Comparison of ENCODE assay signal across 25 cellular contexts in genomic region chr18:13176847-13177246, GRCh38. TPM values are rescaled to one million over a fixed set of nuclear protein-coding genes. Genes with fewer than 3 reads are reported as not detected.
A peak's percentile ranks its signal among the peaks of the same experiment; 100 is the strongest.
DNase-seq lines count a peak whose midpoint lies in the region; ATAC-seq, FAIRE-seq and TF ChIP-seq lines count a peak whose summit lies in the region.
"Had no signal": no experiment of that assay in that cellular context is flagged by ENCODE, and none has a peak within 500 bp of the region (broad histone marks: within the 10 kb centered on the region; RNA-seq: fewer than 3 reads in every experiment).

No MANE protein-coding gene starts in this region.

- H4K8ac ChIP-seq in neuronal stem cell (ENCODE audit: low read depth, low read length) = no peak overlapping the region

- H3K4me3 Mint-ChIP-seq in activated CD8-positive, alpha-beta memory T cell treated with anti-CD3 and anti-CD28 coated beads, Interleukin-2, amount 10 ng/mL, durations not matched to agents 7 days and 5 days = peak overlapping the region; percentile 64
- no peak overlapping the region for H3K4me3 Mint-ChIP-seq in chondrocyte (ENCODE audit: unreplicated experiment)
- H3K4me3 Mint-ChIP-seq: endodermal cell, H9, nephron, WTC11 had no signal

- H3K4me1 Mint-ChIP-seq in activated CD8-positive, alpha-beta memory T cell treated with anti-CD3 and anti-CD28 coated beads, Interleukin-2, amount 10 ng/mL, durations not matched to agents 7 days and 5 days = peaks cover 33% of the 10 kb centered on the region
- peaks cover 10% of the 10 kb centered on the region for H3K4me1 Mint-ChIP-seq in chondrocyte (ENCODE audit: low read depth)

- H3K14ac ChIP-seq in neuronal stem cell (ENCODE audit: low read length) = no peak overlapping the region

- H3F3A ChIP-seq in OCI-LY1 (ENCODE audit: insufficient read depth, low read length) = no peaks in the 10 kb centered on the region

- H3K79me2 ChIP-seq in OCI-LY1 (ENCODE audit: insufficient read depth, low read length) = no peaks in the 10 kb centered on the region

- no peak for TF ChIP-seq CTCF in OCI-LY1 (IDR thresholded peaks at IDR 0.05; ENCODE audit: low read length)
- TF ChIP-seq CTCF in kidney (IDR thresholded peaks at IDR 0.05; ENCODE audit: borderline replicate concordance, extremely low read depth, insufficient read depth) = no peak
- TF ChIP-seq CTCF in chondrocyte (IDR thresholded peaks at IDR 0.05) = no peak

- H2AFZ ChIP-seq in OCI-LY1 (ENCODE audit: low read length) (no peak overlapping the region), neuronal stem cell (ENCODE audit: low read length) (no peak overlapping the region)

- H4K91ac ChIP-seq in neuronal stem cell (ENCODE audit: low read depth, low read length, poor library complexity) = no peak overlapping the region

- ATAC-seq in activated CD8-positive, alpha-beta memory T cell treated with anti-CD3 and anti-CD28 coated beads, Interleukin-2, amount 10 ng/mL, durations not matched to agents 7 days and 5 days = peak; percentile 40
- ATAC-seq in HG02678 (IDR thresholded peaks at IDR 0.05; ENCODE audit: unreplicated experiment) = no peak
- ATAC-seq: A549, WTC11 had no signal

- H3K9ac ChIP-seq in OCI-LY1 (ENCODE audit: low read length) (no peak overlapping the region), kidney (ENCODE audit: low read length in 2 of 2) (no peak overlapping the region), neuronal stem cell (ENCODE audit: low read depth, low read length, poor library complexity) (no peak overlapping the region)

- no peak overlapping the region for H3K4ac ChIP-seq in neuronal stem cell (ENCODE audit: low read length)

- H3K4me3 ChIP-seq in OCI-LY1 (ENCODE audit: low read depth, low read length, poor library complexity, severe bottlenecking) = no peak overlapping the region
- H3K4me3 ChIP-seq in kidney (ENCODE audit: low read length in 2 of 2) = no peak overlapping the region
- H3K4me3 ChIP-seq in neuronal stem cell (ENCODE audit: low read length in 2 of 2) = no peak overlapping the region
- H3K4me3 ChIP-seq: A549, SJSA1, skin epidermis had no signal

- H3K9me2 ChIP-seq in OCI-LY1 (ENCODE audit: low read depth, low read length) = no peaks in the 10 kb centered on the region

- peak overlapping the region; percentile 73 for H3K18ac ChIP-seq in neuronal stem cell (ENCODE audit: low read length)

- no peaks in the 10 kb centered on the region for H3K9me3 Mint-ChIP-seq in activated CD8-positive, alpha-beta memory T cell treated with anti-CD3 and anti-CD28 coated beads, Interleukin-2, amount 10 ng/mL, durations not matched to agents 7 days and 5 days (ENCODE audit: low read depth)
- no peaks in the 10 kb centered on the region for H3K9me3 Mint-ChIP-seq in chondrocyte (ENCODE audit: low read depth)
- H3K9me3 Mint-ChIP-seq: endodermal cell, nephron, WTC11 had no signal

- H3K27ac Mint-ChIP-seq in activated CD8-positive, alpha-beta memory T cell treated with anti-CD3 and anti-CD28 coated beads, Interleukin-2, amount 10 ng/mL, durations not matched to agents 7 days and 5 days = peak overlapping the region; percentile 53
- H3K27ac Mint-ChIP-seq in chondrocyte (ENCODE audit: unreplicated experiment) = no peak overlapping the region
- H3K27ac Mint-ChIP-seq: endodermal cell, progenitor cell of endocrine pancreas, WTC11 had no signal

- H3K9me3 ChIP-seq in OCI-LY1 (ENCODE audit: low read length) (no peaks in the 10 kb centered on the region), kidney (ENCODE audit: control insufficient read depth in 1 of 2, low read length in 2 of 2) (no peaks in the 10 kb centered on the region), neuronal stem cell (replicated peaks in 1 of 2; ENCODE audit: control insufficient read depth in 2 of 2, insufficient read depth in 1 of 2, low read depth in 1 of 2, low read length in 2 of 2) (no peaks in the 10 kb centered on the region)
- H3K9me3 ChIP-seq: A549, SJSA1 had no signal

- H2BK12ac ChIP-seq in neuronal stem cell (ENCODE audit: low read length) = no peak overlapping the region

- H3K36me3 Mint-ChIP-seq in activated CD8-positive, alpha-beta memory T cell treated with anti-CD3 and anti-CD28 coated beads, Interleukin-2, amount 10 ng/mL, durations not matched to agents 7 days and 5 days = no peaks in the 10 kb centered on the region
- H3K36me3 Mint-ChIP-seq in chondrocyte (ENCODE audit: low read depth) = no peaks in the 10 kb centered on the region
- H3K36me3 Mint-ChIP-seq: WTC11 had no signal

- H3K27ac ChIP-seq in OCI-LY1 (ENCODE audit: low read depth, low read length, poor library complexity, severe bottlenecking) (no peak overlapping the region), kidney (ENCODE audit: low read depth in 2 of 2, low read length in 2 of 2) (no peak overlapping the region), neuronal stem cell (replicated peaks; ENCODE audit: low read length) (no peak overlapping the region)
- H3K27ac ChIP-seq: A549, SJSA1, skin epidermis had no signal

- peak overlapping the region; percentile 10 for H2AK5ac ChIP-seq in neuronal stem cell (ENCODE audit: low read depth, low read length)

- H2BK5ac ChIP-seq in neuronal stem cell (ENCODE audit: low read length) = no peak overlapping the region

- H2BK15ac ChIP-seq in neuronal stem cell (ENCODE audit: low read length) = no peak overlapping the region

- H3K4me1 ChIP-seq in OCI-LY1 (ENCODE audit: insufficient read depth, low read length, severe bottlenecking) (peaks cover 4% of the 10 kb centered on the region), kidney (ENCODE audit: control insufficient read depth in 1 of 2, insufficient read depth in 1 of 2, low read depth in 1 of 2, low read length in 2 of 2) (no peaks in the 10 kb centered on the region), neuronal stem cell (ENCODE audit: control insufficient read depth in 2 of 2, insufficient read depth in 1 of 2, low read depth in 1 of 2, low read length in 2 of 2) (peaks cover 0 to 2% of the 10 kb centered on the region in 2 donors)
- H3K4me1 ChIP-seq: A549, SJSA1 had no signal

- intact Hi-C loops in kidney (cut with DNase I) = no loop called here

- H3K23ac ChIP-seq in neuronal stem cell (ENCODE audit: low read depth, low read length, poor library complexity) = no peak overlapping the region

- no peak overlapping the region for H2BK120ac ChIP-seq in neuronal stem cell (ENCODE audit: low read depth, low read length)

- no peaks in the 10 kb centered on the region for H3K36me3 ChIP-seq in OCI-LY1 (ENCODE audit: insufficient read depth, low read length)
- H3K36me3 ChIP-seq in kidney (ENCODE audit: control insufficient read depth in 1 of 2, insufficient read depth in 2 of 2, low read length in 2 of 2) = no peaks in the 10 kb centered on the region
- no peaks in the 10 kb centered on the region for H3K36me3 ChIP-seq in neuronal stem cell (replicated peaks in 1 of 2; ENCODE audit: control insufficient read depth in 2 of 2, insufficient read depth in 2 of 2, low read length in 2 of 2)
- H3K36me3 ChIP-seq: SJSA1 had no signal

- WGBS in neuronal stem cell (ENCODE audit: extremely low coverage in 2 of 2, insufficient read length in 2 of 2, insufficient replicate concordance in 1 of 2), 2 donors = no CpG with 5 or more reads among the region's 13 CpGs

- H4K20me1 ChIP-seq in OCI-LY1 (ENCODE audit: insufficient read depth, low read length) = no peaks in the 10 kb centered on the region

- H3K79me1 ChIP-seq in neuronal stem cell (ENCODE audit: low read depth, low read length) = no peaks in the 10 kb centered on the region

- FAIRE-seq in kidney (lab: Jason Lieb, UNC) = no peak
- FAIRE-seq: A549 had no signal

- CTCF ChIA-PET in activated CD8-positive, alpha-beta memory T cell treated with anti-CD3 and anti-CD28 coated beads, Interleukin-2, amount 10 ng/mL, durations not matched to agents 7 days and 5 days (lab: Charles Lee) = interaction anchor here (0.9 to 1.5 kb wide), 2 partner anchors 8 to 17 kb away, joined by 3 read pairs; no protein-coding TSS in a partner anchor

- H3K4me2 ChIP-seq in OCI-LY1 (ENCODE audit: low read length) (peak overlapping the region; percentile 51), neuronal stem cell (ENCODE audit: insufficient read depth, low read length, poor library complexity, severe bottlenecking) (no peak overlapping the region)
- H3K4me2 ChIP-seq: A549 had no signal

- H3K27me3 ChIP-seq in OCI-LY1 (ENCODE audit: insufficient read depth, low read length) (no peaks in the 10 kb centered on the region; the same call in 1 of the 2 replicates), neuronal stem cell (ENCODE audit: control insufficient read depth in 3 of 3, insufficient read depth in 3 of 3, low read depth in 1 of 3, low read length in 3 of 3) (peaks cover 0 to 4% (median 0%) of the 10 kb centered on the region in 3 experiments)
- H3K27me3 ChIP-seq: SJSA1 had no signal

- no peak for DNase-seq in activated CD8-positive, alpha-beta memory T cell treated with anti-CD3 and anti-CD28 coated beads, Interleukin-2, amount 10 ng/mL, durations not matched to agents 7 days and 5 days
- no peak for DNase-seq in activated CD8-positive, alpha-beta memory T cell treated with anti-CD3 and anti-CD28 coated beads, Interleukin-2, amount 50 U/mL, for 48 hours
- DNase-seq in kidney (peak; percentile 44), neuronal stem cell (ENCODE audit: low spot score) (no peak), chondrocyte (ENCODE audit: low spot score) (no peak), glomerular visceral epithelial cell (ENCODE audit: extremely low spot score) (no peak)
- DNase-seq: activated gamma-delta T cell treated with Interleukin-2 at 50 U/mL for 16 hours; aorta; C1 segment of cervical spinal cord; endodermal cell; H9; head of caudate nucleus; NCI-H1417 treated with DMSO at 0.1 percent for 48 hours; NCI-H2171; NCI-H526 treated with DMSO at 0.1 percent for 48 hours; stimulated activated CD4-positive, alpha-beta T cell treated with anti-CD3 and anti-CD28 coated beads, Interleukin-4, amount 100 ng/mL, for 24 hours had no signal

- H3K27me3 Mint-ChIP-seq in activated CD8-positive, alpha-beta memory T cell treated with anti-CD3 and anti-CD28 coated beads, Interleukin-2, amount 10 ng/mL, durations not matched to agents 7 days and 5 days = peaks cover 18% of the 10 kb centered on the region
- peaks cover 2% of the 10 kb centered on the region for H3K27me3 Mint-ChIP-seq in chondrocyte (ENCODE audit: low read depth)

RNA-seq across cellular contexts. Expression of gene LDLRAD4, which starts 41.7 kb away (rescaled TPM):
- 10 to 100 TPM; 33.9 to 44.5 TPM for total RNA-seq in activated CD8-positive, alpha-beta memory T cell treated with anti-CD3 and anti-CD28 coated beads, Interleukin-2, amount 10 ng/mL, durations not matched to agents 7 days and 5 days
- total RNA-seq in kidney (42.3 TPM), chondrocyte (78.2 to 229 TPM (median 80.5 TPM) in 3 replicates)
- 2.3 TPM for polyA plus RNA-seq in kidney (ENCODE audit: insufficient read depth, low read depth, low replicate concordance)
- 1.5 TPM for polyA plus RNA-seq in neuronal stem cell (2013, experiment 1 of 2)
- 1.1 TPM for polyA plus RNA-seq in neuronal stem cell (2013, experiment 2 of 2)
- total RNA-seq: fibroblast of lung had no signal
- polyA plus RNA-seq: fibroblast of lung had no signal
